Comparison of ENCODE assay signal across 1 cellular context in the genomic region with DNA sequence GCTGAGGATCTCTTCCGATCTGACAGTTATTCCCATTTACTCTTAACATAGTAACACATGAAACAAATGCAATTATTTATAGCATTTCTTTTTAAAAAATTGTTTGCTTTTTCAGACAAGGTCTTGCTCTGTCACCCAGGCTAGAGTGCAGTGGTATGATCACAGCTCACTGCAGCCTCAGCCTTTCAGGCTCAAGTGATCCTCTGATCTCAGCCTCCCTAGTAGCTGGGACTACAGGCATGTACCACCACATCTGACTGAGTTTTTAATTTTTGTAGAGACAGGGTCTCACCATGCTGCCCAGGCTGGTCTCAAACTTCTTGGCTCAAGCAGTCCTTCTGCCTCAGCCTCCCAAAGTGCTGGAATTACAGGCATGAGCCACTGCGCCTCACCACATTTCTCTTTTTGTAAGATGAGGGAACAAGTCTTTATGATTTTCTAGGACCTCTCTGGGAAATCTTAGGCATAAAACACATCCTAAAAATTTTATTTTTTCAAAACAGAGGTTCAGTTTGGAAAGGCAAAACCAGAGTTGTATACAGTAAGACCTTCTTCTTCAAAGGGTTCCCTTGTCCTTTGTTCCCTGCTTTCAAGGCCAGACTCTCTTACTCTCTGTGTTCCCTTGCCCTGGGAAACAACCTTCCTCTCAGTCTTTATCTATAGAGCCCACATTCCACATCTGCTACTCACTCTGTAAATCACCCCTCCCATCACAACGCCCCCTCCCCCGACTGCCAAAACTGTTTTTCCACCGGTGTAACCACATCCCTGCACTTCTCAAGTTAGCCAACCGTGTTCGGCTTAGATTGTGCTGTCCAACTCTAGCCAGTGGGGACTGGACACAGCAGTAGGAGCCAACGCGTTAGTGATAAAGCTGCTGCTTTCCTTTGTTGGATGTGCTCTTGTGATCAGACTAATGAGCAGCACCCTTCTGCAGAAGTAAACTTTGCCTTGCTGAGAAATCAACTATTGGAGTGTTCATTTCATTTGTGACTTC.
TF ChIP-seq lines count a peak whose summit lies in the region.

No MANE protein-coding gene starts in this region.

TF ChIP-seq in HepG2, 621 proteins besides CTCF, POLR2A, EP300 and RAD21 (continued from another document and continues in another):
- TF ChIP-seq, protein P1, sequence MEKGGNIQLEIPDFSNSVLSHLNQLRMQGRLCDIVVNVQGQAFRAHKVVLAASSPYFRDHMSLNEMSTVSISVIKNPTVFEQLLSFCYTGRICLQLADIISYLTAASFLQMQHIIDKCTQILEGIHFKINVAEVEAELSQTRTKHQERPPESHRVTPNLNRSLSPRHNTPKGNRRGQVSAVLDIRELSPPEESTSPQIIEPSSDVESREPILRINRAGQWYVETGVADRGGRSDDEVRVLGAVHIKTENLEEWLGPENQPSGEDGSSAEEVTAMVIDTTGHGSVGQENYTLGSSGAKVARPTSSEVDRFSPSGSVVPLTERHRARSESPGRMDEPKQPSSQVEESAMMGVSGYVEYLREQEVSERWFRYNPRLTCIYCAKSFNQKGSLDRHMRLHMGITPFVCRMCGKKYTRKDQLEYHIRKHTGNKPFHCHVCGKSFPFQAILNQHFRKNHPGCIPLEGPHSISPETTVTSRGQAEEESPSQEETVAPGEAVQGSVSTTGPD (CRISPR knock-in tag; IDR thresholded peaks at IDR 0.05), result peak; percentile 96
- TF ChIP-seq, protein P2, sequence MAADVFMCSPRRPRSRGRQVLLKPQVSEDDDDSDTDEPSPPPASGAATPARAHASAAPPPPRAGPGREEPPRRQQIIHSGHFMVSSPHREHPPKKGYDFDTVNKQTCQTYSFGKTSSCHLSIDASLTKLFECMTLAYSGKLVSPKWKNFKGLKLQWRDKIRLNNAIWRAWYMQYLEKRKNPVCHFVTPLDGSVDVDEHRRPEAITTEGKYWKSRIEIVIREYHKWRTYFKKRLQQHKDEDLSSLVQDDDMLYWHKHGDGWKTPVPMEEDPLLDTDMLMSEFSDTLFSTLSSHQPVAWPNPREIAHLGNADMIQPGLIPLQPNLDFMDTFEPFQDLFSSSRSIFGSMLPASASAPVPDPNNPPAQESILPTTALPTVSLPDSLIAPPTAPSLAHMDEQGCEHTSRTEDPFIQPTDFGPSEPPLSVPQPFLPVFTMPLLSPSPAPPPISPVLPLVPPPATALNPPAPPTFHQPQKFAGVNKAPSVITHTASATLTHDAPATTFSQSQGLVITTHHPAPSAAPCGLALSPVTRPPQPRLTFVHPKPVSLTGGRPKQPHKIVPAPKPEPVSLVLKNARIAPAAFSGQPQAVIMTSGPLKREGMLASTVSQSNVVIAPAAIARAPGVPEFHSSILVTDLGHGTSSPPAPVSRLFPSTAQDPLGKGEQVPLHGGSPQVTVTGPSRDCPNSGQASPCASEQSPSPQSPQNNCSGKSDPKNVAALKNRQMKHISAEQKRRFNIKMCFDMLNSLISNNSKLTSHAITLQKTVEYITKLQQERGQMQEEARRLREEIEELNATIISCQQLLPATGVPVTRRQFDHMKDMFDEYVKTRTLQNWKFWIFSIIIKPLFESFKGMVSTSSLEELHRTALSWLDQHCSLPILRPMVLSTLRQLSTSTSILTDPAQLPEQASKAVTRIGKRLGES (CRISPR knock-in tag; IDR thresholded peaks at IDR 0.05; ENCODE audit: borderline replicate concordance), result no peak
- no peak for TF ChIP-seq CENPX (CRISPR knock-in tag; IDR thresholded peaks at IDR 0.05)
- no peak for TF ChIP-seq ZBTB3 (CRISPR knock-in tag; IDR thresholded peaks at IDR 0.05; ENCODE audit: borderline replicate concordance, low read depth)
- TF ChIP-seq, protein P3, sequence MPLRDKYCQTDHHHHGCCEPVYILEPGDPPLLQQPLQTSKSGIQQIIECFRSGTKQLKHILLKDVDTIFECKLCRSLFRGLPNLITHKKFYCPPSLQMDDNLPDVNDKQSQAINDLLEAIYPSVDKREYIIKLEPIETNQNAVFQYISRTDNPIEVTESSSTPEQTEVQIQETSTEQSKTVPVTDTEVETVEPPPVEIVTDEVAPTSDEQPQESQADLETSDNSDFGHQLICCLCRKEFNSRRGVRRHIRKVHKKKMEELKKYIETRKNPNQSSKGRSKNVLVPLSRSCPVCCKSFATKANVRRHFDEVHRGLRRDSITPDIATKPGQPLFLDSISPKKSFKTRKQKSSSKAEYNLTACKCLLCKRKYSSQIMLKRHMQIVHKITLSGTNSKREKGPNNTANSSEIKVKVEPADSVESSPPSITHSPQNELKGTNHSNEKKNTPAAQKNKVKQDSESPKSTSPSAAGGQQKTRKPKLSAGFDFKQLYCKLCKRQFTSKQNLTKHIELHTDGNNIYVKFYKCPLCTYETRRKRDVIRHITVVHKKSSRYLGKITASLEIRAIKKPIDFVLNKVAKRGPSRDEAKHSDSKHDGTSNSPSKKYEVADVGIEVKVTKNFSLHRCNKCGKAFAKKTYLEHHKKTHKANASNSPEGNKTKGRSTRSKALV (CRISPR knock-in tag; IDR thresholded peaks at IDR 0.05), result no peak
- TF ChIP-seq GPN1 (CRISPR knock-in tag; IDR thresholded peaks at IDR 0.05; ENCODE audit: borderline replicate concordance), result no peak
- no peak for TF ChIP-seq ZNF816 (CRISPR knock-in tag; IDR thresholded peaks at IDR 0.05; ENCODE audit: borderline replicate concordance)
- no peak for TF ChIP-seq GTF3A (CRISPR knock-in tag; conservative IDR thresholded peaks at IDR 0.05)
- TF ChIP-seq RXRB (CRISPR knock-in tag; IDR thresholded peaks at IDR 0.05; ENCODE audit: borderline replicate concordance), result peak; percentile 46; the same call in 1 of the 2 replicates
- peak; percentile 95 for TF ChIP-seq JUNB (CRISPR knock-in tag; IDR thresholded peaks at IDR 0.05; ENCODE audit: borderline replicate concordance)
- peak; percentile 50 for TF ChIP-seq SAP130 (CRISPR knock-in tag; IDR thresholded peaks at IDR 0.05; ENCODE audit: low read depth)
- TF ChIP-seq MBD4 (IDR thresholded peaks at IDR 0.05; ENCODE audit: borderline replicate concordance, low read length), result no peak
- TF ChIP-seq HNRNPK (IDR thresholded peaks at IDR 0.05; ENCODE audit: low read depth, low read length, poor library complexity, severe bottlenecking), result no peak
- no peak for TF ChIP-seq ZNF841 (CRISPR knock-in tag; IDR thresholded peaks at IDR 0.05; ENCODE audit: borderline replicate concordance)
- TF ChIP-seq NR2F1 (CRISPR knock-in tag; IDR thresholded peaks at IDR 0.05), result no peak
- TF ChIP-seq SIX1 (CRISPR knock-in tag; IDR thresholded peaks at IDR 0.05; ENCODE audit: borderline replicate concordance), result no peak
- TF ChIP-seq, protein P4, sequence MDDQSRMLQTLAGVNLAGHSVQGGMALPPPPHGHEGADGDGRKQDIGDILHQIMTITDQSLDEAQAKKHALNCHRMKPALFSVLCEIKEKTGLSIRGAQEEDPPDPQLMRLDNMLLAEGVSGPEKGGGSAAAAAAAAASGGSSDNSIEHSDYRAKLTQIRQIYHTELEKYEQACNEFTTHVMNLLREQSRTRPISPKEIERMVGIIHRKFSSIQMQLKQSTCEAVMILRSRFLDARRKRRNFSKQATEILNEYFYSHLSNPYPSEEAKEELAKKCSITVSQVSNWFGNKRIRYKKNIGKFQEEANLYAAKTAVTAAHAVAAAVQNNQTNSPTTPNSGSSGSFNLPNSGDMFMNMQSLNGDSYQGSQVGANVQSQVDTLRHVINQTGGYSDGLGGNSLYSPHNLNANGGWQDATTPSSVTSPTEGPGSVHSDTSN (CRISPR knock-in tag; IDR thresholded peaks at IDR 0.05; ENCODE audit: borderline replicate concordance), result no peak
- TF ChIP-seq IKZF4 (CRISPR knock-in tag; IDR thresholded peaks at IDR 0.05; ENCODE audit: borderline replicate concordance, low read depth, not compliant biosample characterization), result no peak
- no peak for TF ChIP-seq ZNF839 (CRISPR knock-in tag; IDR thresholded peaks at IDR 0.05; ENCODE audit: borderline replicate concordance)
- TF ChIP-seq ZNF550 (CRISPR knock-in tag; IDR thresholded peaks at IDR 0.05; ENCODE audit: borderline replicate concordance), result no peak
- TF ChIP-seq DMAP1 (CRISPR knock-in tag; IDR thresholded peaks at IDR 0.05), result no peak
- no peak for TF ChIP-seq ZNF331 (CRISPR knock-in tag; IDR thresholded peaks at IDR 0.05)
- TF ChIP-seq ZNF354B (CRISPR knock-in tag; IDR thresholded peaks at IDR 0.05), result no peak
- TF ChIP-seq ESRRA (CRISPR knock-in tag; IDR thresholded peaks at IDR 0.05; ENCODE audit: low read depth), result no peak
- TF ChIP-seq MZF1 (CRISPR knock-in tag; IDR thresholded peaks at IDR 0.05; ENCODE audit: borderline replicate concordance), result no peak
- TF ChIP-seq, protein P5, sequence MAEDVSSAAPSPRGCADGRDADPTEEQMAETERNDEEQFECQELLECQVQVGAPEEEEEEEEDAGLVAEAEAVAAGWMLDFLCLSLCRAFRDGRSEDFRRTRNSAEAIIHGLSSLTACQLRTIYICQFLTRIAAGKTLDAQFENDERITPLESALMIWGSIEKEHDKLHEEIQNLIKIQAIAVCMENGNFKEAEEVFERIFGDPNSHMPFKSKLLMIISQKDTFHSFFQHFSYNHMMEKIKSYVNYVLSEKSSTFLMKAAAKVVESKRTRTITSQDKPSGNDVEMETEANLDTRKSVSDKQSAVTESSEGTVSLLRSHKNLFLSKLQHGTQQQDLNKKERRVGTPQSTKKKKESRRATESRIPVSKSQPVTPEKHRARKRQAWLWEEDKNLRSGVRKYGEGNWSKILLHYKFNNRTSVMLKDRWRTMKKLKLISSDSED (CRISPR knock-in tag; IDR thresholded peaks at IDR 0.05), result no peak
- no peak for TF ChIP-seq RBFOX2 (IDR thresholded peaks at IDR 0.05; ENCODE audit: low read depth, low read length)
- TF ChIP-seq ZFX (CRISPR knock-in tag; IDR thresholded peaks at IDR 0.05; ENCODE audit: low read depth), result 0 out of 2 replicates have a peak, but pooled peaks have one; percentile 15
- TF ChIP-seq GATAD2A (CRISPR knock-in tag; IDR thresholded peaks at IDR 0.05), result peak; percentile 66
- no peak for TF ChIP-seq HES4 (CRISPR knock-in tag; IDR thresholded peaks at IDR 0.05; ENCODE audit: borderline replicate concordance)
- TF ChIP-seq ZNF44 (CRISPR knock-in tag; IDR thresholded peaks at IDR 0.05), result no peak
- no peak for TF ChIP-seq PLRG1 (conservative IDR thresholded peaks at IDR 0.05)
- TF ChIP-seq TARDBP (CRISPR knock-in tag; IDR thresholded peaks at IDR 0.05), result peak; percentile 33; the same call in 1 of the 2 replicates
- no peak for TF ChIP-seq SALL2 (CRISPR knock-in tag; IDR thresholded peaks at IDR 0.05)
- TF ChIP-seq CC2D1A (CRISPR knock-in tag; IDR thresholded peaks at IDR 0.05), result no peak
- TF ChIP-seq, protein P6, sequence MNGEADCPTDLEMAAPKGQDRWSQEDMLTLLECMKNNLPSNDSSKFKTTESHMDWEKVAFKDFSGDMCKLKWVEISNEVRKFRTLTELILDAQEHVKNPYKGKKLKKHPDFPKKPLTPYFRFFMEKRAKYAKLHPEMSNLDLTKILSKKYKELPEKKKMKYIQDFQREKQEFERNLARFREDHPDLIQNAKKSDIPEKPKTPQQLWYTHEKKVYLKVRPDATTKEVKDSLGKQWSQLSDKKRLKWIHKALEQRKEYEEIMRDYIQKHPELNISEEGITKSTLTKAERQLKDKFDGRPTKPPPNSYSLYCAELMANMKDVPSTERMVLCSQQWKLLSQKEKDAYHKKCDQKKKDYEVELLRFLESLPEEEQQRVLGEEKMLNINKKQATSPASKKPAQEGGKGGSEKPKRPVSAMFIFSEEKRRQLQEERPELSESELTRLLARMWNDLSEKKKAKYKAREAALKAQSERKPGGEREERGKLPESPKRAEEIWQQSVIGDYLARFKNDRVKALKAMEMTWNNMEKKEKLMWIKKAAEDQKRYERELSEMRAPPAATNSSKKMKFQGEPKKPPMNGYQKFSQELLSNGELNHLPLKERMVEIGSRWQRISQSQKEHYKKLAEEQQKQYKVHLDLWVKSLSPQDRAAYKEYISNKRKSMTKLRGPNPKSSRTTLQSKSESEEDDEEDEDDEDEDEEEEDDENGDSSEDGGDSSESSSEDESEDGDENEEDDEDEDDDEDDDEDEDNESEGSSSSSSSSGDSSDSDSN (CRISPR knock-in tag; IDR thresholded peaks at IDR 0.05), result no peak
- TF ChIP-seq, protein P7, sequence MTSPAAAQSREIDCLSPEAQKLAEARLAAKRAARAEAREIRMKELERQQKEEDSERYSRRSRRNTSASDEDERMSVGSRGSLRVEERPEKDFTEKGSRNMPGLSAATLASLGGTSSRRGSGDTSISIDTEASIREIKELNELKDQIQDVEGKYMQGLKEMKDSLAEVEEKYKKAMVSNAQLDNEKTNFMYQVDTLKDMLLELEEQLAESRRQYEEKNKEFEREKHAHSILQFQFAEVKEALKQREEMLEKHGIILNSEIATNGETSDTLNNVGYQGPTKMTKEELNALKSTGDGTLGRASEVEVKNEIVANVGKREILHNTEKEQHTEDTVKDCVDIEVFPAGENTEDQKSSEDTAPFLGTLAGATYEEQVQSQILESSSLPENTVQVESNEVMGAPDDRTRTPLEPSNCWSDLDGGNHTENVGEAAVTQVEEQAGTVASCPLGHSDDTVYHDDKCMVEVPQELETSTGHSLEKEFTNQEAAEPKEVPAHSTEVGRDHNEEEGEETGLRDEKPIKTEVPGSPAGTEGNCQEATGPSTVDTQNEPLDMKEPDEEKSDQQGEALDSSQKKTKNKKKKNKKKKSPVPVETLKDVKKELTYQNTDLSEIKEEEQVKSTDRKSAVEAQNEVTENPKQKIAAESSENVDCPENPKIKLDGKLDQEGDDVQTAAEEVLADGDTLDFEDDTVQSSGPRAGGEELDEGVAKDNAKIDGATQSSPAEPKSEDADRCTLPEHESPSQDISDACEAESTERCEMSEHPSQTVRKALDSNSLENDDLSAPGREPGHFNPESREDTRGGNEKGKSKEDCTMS (CRISPR knock-in tag; conservative IDR thresholded peaks at IDR 0.05), result no peak
- no peak for TF ChIP-seq ZNF589 (CRISPR knock-in tag; conservative IDR thresholded peaks at IDR 0.05)
- TF ChIP-seq RXRA (CRISPR knock-in tag; IDR thresholded peaks at IDR 0.05), result no peak; the same call in 1 of the 2 replicates
- no peak for TF ChIP-seq GABPA (IDR thresholded peaks at IDR 0.05; ENCODE audit: low read depth, low read length)
- no peak for TF ChIP-seq GABPA (CRISPR knock-in tag; IDR thresholded peaks at IDR 0.05; ENCODE audit: low read depth)
